Comparison of ENCODE assay signal across 1 cellular context in the genomic region with DNA sequence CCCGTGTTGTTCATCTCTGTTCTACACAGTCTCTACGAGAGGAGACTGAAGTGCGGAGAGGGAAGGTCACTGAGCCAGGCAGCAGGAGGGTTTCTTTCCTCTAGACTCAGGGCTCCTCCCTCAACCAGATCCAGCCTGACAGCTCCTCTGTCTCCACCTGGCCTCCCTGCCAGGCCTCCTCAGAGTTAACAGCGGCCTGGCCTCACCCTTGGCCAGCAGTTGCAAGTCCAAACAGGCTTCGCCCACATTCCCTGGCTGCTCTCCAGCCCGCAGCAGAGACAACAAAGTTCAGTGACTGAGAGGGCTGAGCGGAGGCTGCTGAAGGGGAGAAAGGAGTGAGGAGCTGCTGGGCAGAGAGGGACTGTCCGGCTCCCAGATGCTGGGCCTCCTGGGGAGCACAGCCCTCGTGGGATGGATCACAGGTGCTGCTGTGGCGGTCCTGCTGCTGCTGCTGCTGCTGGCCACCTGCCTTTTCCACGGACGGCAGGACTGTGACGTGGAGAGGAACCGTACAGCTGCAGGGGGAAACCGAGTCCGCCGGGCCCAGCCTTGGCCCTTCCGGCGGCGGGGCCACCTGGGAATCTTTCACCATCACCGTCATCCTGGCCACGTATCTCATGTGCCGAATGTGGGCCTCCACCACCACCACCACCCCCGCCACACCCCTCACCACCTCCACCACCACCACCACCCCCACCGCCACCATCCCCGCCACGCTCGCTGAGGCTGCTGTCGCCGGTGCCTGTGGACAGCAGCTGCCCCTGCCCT.
TF ChIP-seq lines count a peak whose summit lies in the region.

A gene (plus strand): TSS at position 291 of the 768 bp plus-strand sequence. CDS start 86 bp downstream, at position 377.

TF ChIP-seq in WTC11, 78 proteins besides CTCF, POLR2A, EP300 and RAD21 (continued from another document):
- TF ChIP-seq NR1H2 (CRISPR knock-in tag; IDR thresholded peaks at IDR 0.05) (no peak), PRRX2 (CRISPR knock-in tag; IDR thresholded peaks at IDR 0.05) (no peak), FOXK1 (CRISPR knock-in tag; IDR thresholded peaks at IDR 0.05) (no peak), MXD4 (CRISPR knock-in tag; IDR thresholded peaks at IDR 0.05; ENCODE audit: borderline replicate concordance) (no peak)
- TF ChIP-seq, protein P1, sequence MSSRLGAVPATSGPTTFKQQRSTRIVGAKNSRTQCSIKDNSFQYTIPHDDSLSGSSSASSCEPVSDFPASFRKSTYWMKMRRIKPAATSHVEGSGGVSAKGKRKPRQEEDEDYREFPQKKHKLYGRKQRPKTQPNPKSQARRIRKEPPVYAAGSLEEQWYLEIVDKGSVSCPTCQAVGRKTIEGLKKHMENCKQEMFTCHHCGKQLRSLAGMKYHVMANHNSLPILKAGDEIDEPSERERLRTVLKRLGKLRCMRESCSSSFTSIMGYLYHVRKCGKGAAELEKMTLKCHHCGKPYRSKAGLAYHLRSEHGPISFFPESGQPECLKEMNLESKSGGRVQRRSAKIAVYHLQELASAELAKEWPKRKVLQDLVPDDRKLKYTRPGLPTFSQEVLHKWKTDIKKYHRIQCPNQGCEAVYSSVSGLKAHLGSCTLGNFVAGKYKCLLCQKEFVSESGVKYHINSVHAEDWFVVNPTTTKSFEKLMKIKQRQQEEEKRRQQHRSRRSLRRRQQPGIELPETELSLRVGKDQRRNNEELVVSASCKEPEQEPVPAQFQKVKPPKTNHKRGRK (CRISPR knock-in tag; IDR thresholded peaks at IDR 0.05; ENCODE audit: borderline replicate concordance): no peak
